In the genomic region with DNA sequence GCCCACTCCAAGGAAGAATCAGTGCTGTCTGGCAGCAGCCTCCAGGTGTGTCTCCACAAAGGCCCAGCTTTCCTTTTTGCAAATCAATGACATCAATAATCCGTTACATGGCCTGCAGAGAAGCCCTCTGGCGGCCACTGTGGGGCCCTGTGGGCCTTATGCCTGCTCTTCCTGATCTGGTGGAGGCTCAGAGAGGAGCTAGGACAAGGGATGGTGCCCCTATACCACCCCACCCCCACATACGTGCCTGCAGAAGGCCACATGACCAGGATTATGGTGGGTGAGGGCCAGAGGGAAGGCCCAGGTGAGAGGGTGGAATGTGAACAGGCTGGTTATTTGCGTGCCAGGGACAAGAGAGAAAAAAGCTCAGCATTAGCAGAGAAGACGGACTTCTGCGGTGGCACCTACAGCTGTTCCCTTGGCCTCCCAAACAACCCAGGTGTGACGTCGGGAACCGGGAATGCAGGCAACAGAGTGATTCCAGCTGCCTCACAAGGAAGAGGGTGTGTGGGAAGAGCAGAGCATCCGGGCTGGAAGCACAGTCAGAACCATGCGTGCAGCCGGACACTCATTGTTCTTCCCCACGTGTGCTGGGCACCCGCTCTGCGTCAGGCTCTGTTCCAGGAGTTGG, we compare ENCODE assay signal across 8 cellular contexts. TPM values are rescaled to one million over a fixed set of nuclear protein-coding genes. Genes with fewer than 3 reads are reported as not detected.
DNase-seq lines count a peak whose midpoint lies in the region; ATAC-seq and TF ChIP-seq lines count a peak whose summit lies in the region.

No MANE protein-coding gene starts in this region.

- H3K27ac ChIP-seq in OCI-LY1 (ENCODE audit: low read depth, low read length, poor library complexity, severe bottlenecking) = no peak overlapping the region

- H3K36me3 ChIP-seq in OCI-LY1 (ENCODE audit: insufficient read depth, low read length) = no peaks in the 10 kb centered on the region

- H3K4me2 ChIP-seq in OCI-LY1 (ENCODE audit: low read length) = no peak overlapping the region

- no peaks in the 10 kb centered on the region for H3F3A ChIP-seq in OCI-LY1 (ENCODE audit: insufficient read depth, low read length)

- H3K4me3 ChIP-seq in OCI-LY1 (ENCODE audit: low read depth, low read length, poor library complexity, severe bottlenecking) = no peak overlapping the region

- H3K9me2 ChIP-seq in OCI-LY1 (ENCODE audit: low read depth, low read length) = no peaks in the 10 kb centered on the region

- no peaks in the 10 kb centered on the region for H3K9me3 ChIP-seq in OCI-LY1 (ENCODE audit: low read length)

- H3K9ac ChIP-seq in OCI-LY1 (ENCODE audit: low read length) = no peak overlapping the region

- H3K4me1 ChIP-seq in OCI-LY1 (ENCODE audit: insufficient read depth, low read length, severe bottlenecking) = no peaks in the 10 kb centered on the region

- peak; percentile 26; the same call in 1 of the 2 replicates for TF ChIP-seq CTCF in OCI-LY1 (IDR thresholded peaks at IDR 0.05; ENCODE audit: low read length)

- H2AFZ ChIP-seq in OCI-LY1 (ENCODE audit: low read length) = no peak overlapping the region

- peaks cover 3% of the 10 kb centered on the region; the same call in 1 of the 2 replicates for H3K27me3 ChIP-seq in OCI-LY1 (ENCODE audit: insufficient read depth, low read length)

- peak; percentile 41 for ATAC-seq in esophagus mucosa
- peak; percentile 8 for ATAC-seq in sciatic nerve
- no peak for ATAC-seq in HG03378 (IDR thresholded peaks at IDR 0.05; ENCODE audit: unreplicated experiment)
- no peak for ATAC-seq in GM21360 (IDR thresholded peaks at IDR 0.05; ENCODE audit: unreplicated experiment)

- DNase-seq in NCI-H2196 (lab: John Stamatoyannopoulos, UW; ENCODE audit: unreplicated experiment) (peak; percentile 21), NCI-H2196 treated with DMSO at 0.1 percent for 48 hours (lab: John Stamatoyannopoulos, UW; ENCODE audit: unreplicated experiment) (no peak), sciatic nerve (ENCODE audit: low spot score) (peak; percentile 52), HK-2 (ENCODE audit: unreplicated experiment) (no peak)

- H4K20me1 ChIP-seq in OCI-LY1 (ENCODE audit: insufficient read depth, low read length) = no peaks in the 10 kb centered on the region

- intact Hi-C loops in sciatic nerve (cut with DNase I) = no loop called here

- no peaks in the 10 kb centered on the region for H3K79me2 ChIP-seq in OCI-LY1 (ENCODE audit: insufficient read depth, low read length)

RNA-seq across cellular contexts. Expression of gene EIF4A3, which starts 22.5 kb away (rescaled TPM):
- 93.3 TPM for total RNA-seq in esophagus mucosa
- total RNA-seq in sciatic nerve = 66.0 TPM

RNA-seq across cellular contexts. Expression of gene GAA, which starts 23.1 kb away (rescaled TPM):
- total RNA-seq in esophagus mucosa (13.2 TPM), sciatic nerve (60.7 TPM)

RNA-seq across cellular contexts. Expression of gene CARD14, which starts 45.4 kb away (rescaled TPM):
- total RNA-seq in esophagus mucosa (23.8 TPM), sciatic nerve (0.49 TPM)

Comparison
In these comparisons a context has a peak if more than half of its experiments do, and no peak if none do; other contexts are left out.
1. DNase-seq: peak in NCI-H2196 (single experiment) and sciatic nerve (single experiment); none in NCI-H2196 treated with DMSO at 0.1 percent for 48 hours (single experiment) and HK-2 (single experiment).
2. ATAC-seq: peak in esophagus mucosa (single experiment) and sciatic nerve (single experiment); none in HG03378 (single experiment) and GM21360 (single experiment).
3. RNA of gene CARD14, which starts 45.4 kb away (total RNA-seq): 23.8 TPM in esophagus mucosa (single experiment); 0.49 TPM in sciatic nerve (single experiment); every median in the first group is over 10 times any median in the second.